In the genomic region with DNA sequence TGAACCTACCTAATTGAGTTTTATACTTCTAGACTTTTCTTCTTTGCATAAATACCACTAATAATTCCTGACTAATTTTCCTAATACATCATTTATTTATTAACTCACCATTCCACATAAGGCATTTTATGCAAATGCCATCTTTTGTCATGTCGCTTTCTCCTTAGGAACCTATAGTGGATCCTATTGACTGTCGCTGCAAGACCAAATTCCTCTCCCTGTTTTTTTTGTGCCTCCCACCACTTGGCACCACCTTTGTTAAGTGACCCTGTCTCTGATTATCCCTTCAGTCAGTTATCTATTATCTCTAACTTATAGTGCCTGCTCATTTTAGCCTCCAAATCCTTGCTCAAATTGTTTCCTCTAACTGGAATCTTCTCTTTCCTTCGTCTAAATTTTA, we compare ENCODE assay signal across 28 cellular contexts. TPM values are rescaled to one million over a fixed set of nuclear protein-coding genes. Genes with fewer than 3 reads are reported as not detected.
"Had no signal": no experiment of that assay in that cellular context is flagged by ENCODE, and none has a peak within 500 bp of the region (broad histone marks: within the 10 kb centered on the region; RNA-seq: fewer than 3 reads in every experiment).

No MANE protein-coding gene starts in this region.

- H3K36me3 Mint-ChIP-seq: naive thymus-derived CD8-positive, alpha-beta T cell had no signal

- DNase-seq: effector CD8-positive, alpha-beta T cell; endodermal cell; foreskin fibroblast; gastrocnemius medialis; heart left ventricle; left ventricle myocardium superior; lower lobe of right lung; naive thymus-derived CD8-positive, alpha-beta T cell; stimulated activated CD4-positive, alpha-beta T cell treated with anti-CD3 and anti-CD28 coated beads, Interleukin-12 subunit alpha, Interleukin-12 subunit beta, amount 100 ng/mL, for 4 hours; stimulated activated CD4-positive, alpha-beta T cell treated with anti-CD3 and anti-CD28 coated beads, Interleukin-1b, Interleukin-23, amount 100 ng/mL, for 48 hours; stimulated activated CD4-positive, alpha-beta T cell treated with anti-CD3 and anti-CD28 coated beads, Interleukin-4, amount 100 ng/mL, for 1 hour; stimulated activated CD8-positive, alpha-beta memory T cell treated with anti-CD3 and anti-CD28 coated beads, Interleukin-4, amount 100 ng/mL, for 48 hours; stimulated activated naive CD4-positive, alpha-beta T cell; stimulated activated naive CD8-positive, alpha-beta T cell treated with anti-CD3 and anti-CD28 coated beads, Interleukin-15, amount 100 ng/mL, for 72 hours; thyroid gland; trophoblast cell had no signal

- H2AFZ ChIP-seq: hepatocyte, parathyroid adenoma had no signal

- H3K9ac ChIP-seq: parathyroid adenoma had no signal

- H3K36me3 ChIP-seq: gastrocnemius medialis, heart left ventricle, lower lobe of right lung, prostate gland, right atrium auricular region, suprapubic skin, thyroid gland had no signal

- ATAC-seq: esophagus mucosa; gastrocnemius medialis; heart left ventricle; left ventricle myocardium superior; lower lobe of right lung; naive thymus-derived CD8-positive, alpha-beta T cell; sciatic nerve; stimulated activated naive CD8-positive, alpha-beta T cell treated with anti-CD3 and anti-CD28 coated beads, Interleukin-15, amount 100 ng/mL, for 72 hours had no signal

- H3K79me2 ChIP-seq: hepatocyte, parathyroid adenoma had no signal

- H3K27ac Mint-ChIP-seq: endodermal cell; naive thymus-derived CD8-positive, alpha-beta T cell; stimulated activated naive CD8-positive, alpha-beta T cell treated with anti-CD3 and anti-CD28 coated beads, Interleukin-15, amount 100 ng/mL, for 72 hours had no signal

- H3K4me1 ChIP-seq: gastrocnemius medialis, heart left ventricle, lower lobe of right lung, parathyroid adenoma, prostate gland, right atrium auricular region, suprapubic skin, thyroid gland had no signal

- H3K4me2 ChIP-seq: hepatocyte, smooth muscle cell had no signal

- H3K4me3 Mint-ChIP-seq: endodermal cell; stimulated activated naive CD8-positive, alpha-beta T cell treated with anti-CD3 and anti-CD28 coated beads, Interleukin-15, amount 100 ng/mL, for 72 hours had no signal

- H3K27ac ChIP-seq: epithelial cell of prostate, gastrocnemius medialis, heart left ventricle, hepatocyte, lower lobe of right lung, parathyroid adenoma, prostate gland, right atrium auricular region, suprapubic skin, thyroid gland had no signal

- H3K27me3 ChIP-seq: gastrocnemius medialis, heart left ventricle, hepatocyte, right atrium auricular region, suprapubic skin, thyroid gland had no signal

- H3K9me3 ChIP-seq: gastrocnemius medialis, heart left ventricle, lower lobe of right lung, prostate gland, right atrium auricular region, suprapubic skin, thyroid gland had no signal

- H3K4me3 ChIP-seq: heart left ventricle, hepatocyte, lower lobe of right lung, prostate gland, right atrium auricular region, smooth muscle cell, suprapubic skin, thyroid gland had no signal

- H3K27me3 Mint-ChIP-seq: stimulated activated naive CD8-positive, alpha-beta T cell treated with anti-CD3 and anti-CD28 coated beads, Interleukin-15, amount 100 ng/mL, for 72 hours had no signal

RNA-seq across cellular contexts. Expression of a gene that starts 19.5 kb away (rescaled TPM):
- total RNA-seq: gastrocnemius medialis; left ventricle myocardium superior; lower lobe of right lung; mesenteric fat pad; myocyte; naive thymus-derived CD8-positive, alpha-beta T cell; osteoblast; smooth muscle cell had no signal
- polyA plus RNA-seq: naive thymus-derived CD8-positive, alpha-beta T cell; smooth muscle cell had no signal
